Comparison of ENCODE assay signal across 11 cellular contexts in the genomic region with DNA sequence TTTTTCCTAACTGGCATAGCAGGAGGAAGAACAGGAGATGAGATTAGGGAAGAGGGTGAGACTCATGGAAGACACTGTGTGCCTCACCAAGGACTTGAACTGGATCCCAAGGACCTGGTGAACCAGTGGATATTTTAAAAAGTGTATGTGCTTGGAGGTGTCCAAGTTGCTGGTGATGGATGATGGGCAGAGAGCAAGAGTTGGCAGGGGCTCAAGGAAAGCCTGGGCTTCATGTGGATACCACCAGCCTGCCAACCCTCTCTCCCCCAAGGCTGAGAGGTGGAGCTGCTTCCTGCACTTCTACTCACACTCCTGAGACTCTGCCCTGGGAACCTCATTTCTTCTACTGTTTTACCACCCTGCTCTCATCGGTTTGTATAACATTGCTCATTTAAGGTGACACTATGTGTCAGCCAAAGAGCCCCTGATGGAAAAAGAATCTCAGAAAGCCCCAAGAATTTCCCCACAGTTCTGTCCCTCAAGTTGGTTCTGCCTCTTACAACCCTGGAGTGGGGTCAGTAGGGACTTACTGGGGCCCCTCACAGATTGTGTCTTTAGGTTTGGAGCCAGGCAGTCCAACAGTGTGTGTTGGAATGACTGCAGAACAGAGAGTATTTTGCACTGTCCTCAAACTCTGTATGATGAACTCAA. TPM values are rescaled to one million over a fixed set of nuclear protein-coding genes. Genes with fewer than 3 reads are reported as not detected.
A peak's percentile ranks its signal among the peaks of the same experiment; 100 is the strongest.
DNase-seq lines count a peak whose midpoint lies in the region; ATAC-seq and TF ChIP-seq lines count a peak whose summit lies in the region.
"Had no signal": no experiment of that assay in that cellular context is flagged by ENCODE, and none has a peak within 500 bp of the region (broad histone marks: within the 10 kb centered on the region; RNA-seq: fewer than 3 reads in every experiment).

No MANE protein-coding gene starts in this region.

- no peak overlapping the region for H3K4me3 Mint-ChIP-seq in nephron progenitor cell

- H3K9me3 Mint-ChIP-seq in nephron progenitor cell = no peaks in the 10 kb centered on the region

- H3K27me3 Mint-ChIP-seq in nephron progenitor cell (ENCODE audit: low read depth, poor library complexity) = peaks cover 3% of the 10 kb centered on the region

- DNase-seq in left cardiac atrium (peak; percentile 52), HEK293T (ENCODE audit: extremely low spot score) (no peak), NCI-H1930 (lab: John Stamatoyannopoulos, UW) (no peak), DMS153 treated with DMSO at 0.1 percent for 48 hours (lab: John Stamatoyannopoulos, UW; ENCODE audit: unreplicated experiment) (no peak), nephron progenitor cell (no peak)
- DNase-seq: DND-41, NCI-H524 had no signal

- POLR2A ChIA-PET in HEK293T (lab: Yijun Ruan, JAX) = no interaction called here

- peaks cover 9% of the 10 kb centered on the region for H3K36me3 Mint-ChIP-seq in nephron progenitor cell (ENCODE audit: low read depth)

- intact Hi-C loops in left cardiac atrium (cut with DNase I) = loop anchor here in 1 of 2 donors (10.0 kb wide), 1 partner anchor 59 kb away; a partner anchor contains a TSS

- H3K4me1 Mint-ChIP-seq in nephron progenitor cell = peaks cover 13% of the 10 kb centered on the region

- TF ChIP-seq CTCF in nephron progenitor cell (IDR thresholded peaks at IDR 0.05) = no peak

- ATAC-seq in GM18511 (IDR thresholded peaks at IDR 0.05; ENCODE audit: unreplicated experiment) = peak; percentile 68
- ATAC-seq in GM21360 (IDR thresholded peaks at IDR 0.05; ENCODE audit: unreplicated experiment) = peak; percentile 68
- ATAC-seq in HG03280 (IDR thresholded peaks at IDR 0.05; ENCODE audit: unreplicated experiment) = peak; percentile 42
- peak; percentile 36 to 66 for ATAC-seq in left cardiac atrium
- ATAC-seq: K562 had no signal

- no peak overlapping the region for H3K27ac Mint-ChIP-seq in nephron progenitor cell

- CTCF ChIA-PET in HEK293T (lab: Yijun Ruan, JAX) = no interaction called here

TF ChIP-seq in HEK293T, 16 proteins besides CTCF, POLR2A, EP300 and RAD21:
- TF ChIP-seq ZNF384 (IDR thresholded peaks at IDR 0.05) = no peak
- TF ChIP-seq, protein P1, sequence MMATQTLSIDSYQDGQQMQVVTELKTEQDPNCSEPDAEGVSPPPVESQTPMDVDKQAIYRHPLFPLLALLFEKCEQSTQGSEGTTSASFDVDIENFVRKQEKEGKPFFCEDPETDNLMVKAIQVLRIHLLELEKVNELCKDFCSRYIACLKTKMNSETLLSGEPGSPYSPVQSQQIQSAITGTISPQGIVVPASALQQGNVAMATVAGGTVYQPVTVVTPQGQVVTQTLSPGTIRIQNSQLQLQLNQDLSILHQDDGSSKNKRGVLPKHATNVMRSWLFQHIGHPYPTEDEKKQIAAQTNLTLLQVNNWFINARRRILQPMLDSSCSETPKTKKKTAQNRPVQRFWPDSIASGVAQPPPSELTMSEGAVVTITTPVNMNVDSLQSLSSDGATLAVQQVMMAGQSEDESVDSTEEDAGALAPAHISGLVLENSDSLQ (IDR thresholded peaks at IDR 0.05) = no peak
- TF ChIP-seq ARNT (IDR thresholded peaks at IDR 0.05) = no peak
- TF ChIP-seq HDGF (IDR thresholded peaks at IDR 0.05; ENCODE audit: borderline replicate concordance) = no peak
- no peak for TF ChIP-seq LEF1 (IDR thresholded peaks at IDR 0.05; ENCODE audit: borderline replicate concordance)
- TF ChIP-seq SP1 (IDR thresholded peaks at IDR 0.05) = no peak
- TF ChIP-seq CTBP1 (IDR thresholded peaks at IDR 0.05; ENCODE audit: borderline replicate concordance) = no peak
- no peak for TF ChIP-seq FOXK2 (IDR thresholded peaks at IDR 0.05)
- TF ChIP-seq BHLHE40 (IDR thresholded peaks at IDR 0.05; ENCODE audit: borderline replicate concordance) = no peak
- no peak for TF ChIP-seq FOXM1 (IDR thresholded peaks at IDR 0.05; ENCODE audit: borderline replicate concordance)
- TF ChIP-seq ELF4 (IDR thresholded peaks at IDR 0.05) = no peak
- no peak for TF ChIP-seq TARDBP (IDR thresholded peaks at IDR 0.05)
- TF ChIP-seq FOXA1 (IDR thresholded peaks at IDR 0.05) = no peak
- no peak for TF ChIP-seq SUZ12 (IDR thresholded peaks at IDR 0.05)
- TF ChIP-seq NFRKB (IDR thresholded peaks at IDR 0.05) = no peak
- TF ChIP-seq L3MBTL2 (conservative IDR thresholded peaks at IDR 0.05) = no peak
TF ChIP-seq in HEK293T: peak in this region for 0.

RNA-seq across cellular contexts. Expression of a gene that starts 56.2 kb away (rescaled TPM):
- total RNA-seq in left cardiac atrium = 10 to 100 TPM; 46.7 to 71.2 TPM
